ENCODE assay signal across 18 cellular contexts in the genomic region with DNA sequence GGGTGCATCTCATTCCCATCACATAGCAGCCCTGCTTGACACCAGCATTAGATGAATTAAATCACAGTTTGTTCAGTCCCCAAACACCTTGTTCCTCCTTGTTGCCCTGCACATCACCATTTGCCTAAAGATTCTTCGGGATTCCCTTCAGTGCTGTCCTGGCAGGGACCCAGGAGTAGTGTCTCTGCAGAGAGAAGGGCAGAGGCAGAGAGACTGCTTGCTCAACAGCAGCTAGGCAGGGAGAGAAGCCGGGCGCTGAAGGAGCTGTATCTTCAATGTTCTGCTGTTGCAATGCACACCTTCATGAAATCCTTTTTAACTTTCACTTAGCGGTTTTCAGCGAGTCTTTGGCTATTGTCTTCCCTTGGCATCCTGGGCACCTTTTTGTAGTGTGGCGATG.
DNase-seq lines count a peak whose midpoint lies in the region; ATAC-seq and TF ChIP-seq lines count a peak whose summit lies in the region.
"Had no signal": no experiment of that assay in that cellular context is flagged by ENCODE, and none has a peak within 500 bp of the region (broad histone marks: within the 10 kb centered on the region; RNA-seq: fewer than 3 reads in every experiment).

No MANE protein-coding gene starts in this region.

- no peak overlapping the region for H3K4me2 ChIP-seq in parathyroid adenoma (ENCODE audit: low read length)

- WGBS in right cardiac atrium: 72% methylated on average over 6 of the region's 6 CpGs

- no peaks in the 10 kb centered on the region for H3K36me3 Mint-ChIP-seq in WTC11

- H3K79me2 ChIP-seq in parathyroid adenoma: no peaks in the 10 kb centered on the region

- no peak overlapping the region for H3K9ac ChIP-seq in parathyroid adenoma

- ATAC-seq in right cardiac atrium: peak; percentile 9 to 30
- no peak for ATAC-seq in WTC11
- ATAC-seq: Panc1 had no signal

- H3K27ac ChIP-seq in right cardiac atrium (ENCODE audit: low read length) (peak overlapping the region; percentile 90), parathyroid adenoma (peak overlapping the region; percentile 6)
- H3K27ac ChIP-seq: SJCRH30 had no signal

- no peaks in the 10 kb centered on the region; the same call in 1 of the 2 replicates for H3K9me3 Mint-ChIP-seq in WTC11
- H3K9me3 Mint-ChIP-seq: CD4-positive, alpha-beta T cell had no signal

- H3K27ac Mint-ChIP-seq in WTC11: no peak overlapping the region
- H3K27ac Mint-ChIP-seq: CD4-positive, alpha-beta T cell had no signal

- peaks cover 17% of the 10 kb centered on the region for H3K4me1 Mint-ChIP-seq in WTC11

- H3K9me3 ChIP-seq in right cardiac atrium (ENCODE audit: control insufficient read depth, low read length) (no peaks in the 10 kb centered on the region), parathyroid adenoma (ENCODE audit: control insufficient read depth, low read length) (no peaks in the 10 kb centered on the region)
- H3K9me3 ChIP-seq: HAP-1, SJCRH30 had no signal

- no peaks in the 10 kb centered on the region for H3K27me3 ChIP-seq in right cardiac atrium (ENCODE audit: control insufficient read depth, insufficient read depth)
- H3K27me3 ChIP-seq in parathyroid adenoma (ENCODE audit: control insufficient read depth, insufficient read depth, low read length): no peaks in the 10 kb centered on the region
- H3K27me3 ChIP-seq: SJCRH30 had no signal

- CTCF ChIA-PET in WTC11 (lab: Charles Lee): interaction anchor here (0.6 kb wide), 1 partner anchor 14 kb away, joined by 3 read pairs; no protein-coding TSS in a partner anchor

- no peaks in the 10 kb centered on the region for H3K36me3 ChIP-seq in parathyroid adenoma (ENCODE audit: control insufficient read depth, insufficient read depth, low read length)
- H3K36me3 ChIP-seq: HAP-1, SJCRH30 had no signal

- H3K4me3 Mint-ChIP-seq in WTC11: no peak overlapping the region
- H3K4me3 Mint-ChIP-seq: CD4-positive, alpha-beta T cell had no signal

- H3K4me3 ChIP-seq in right cardiac atrium (ENCODE audit: low read length) (no peak overlapping the region), parathyroid adenoma (ENCODE audit: low read depth, low read length) (no peak overlapping the region)
- H3K4me3 ChIP-seq: HAP-1, SJCRH30 had no signal

- peaks cover 12% of the 10 kb centered on the region for H3K4me1 ChIP-seq in right cardiac atrium (ENCODE audit: control insufficient read depth, insufficient read depth, low read length)
- H3K4me1 ChIP-seq in parathyroid adenoma: peaks cover 21% of the 10 kb centered on the region
- H3K4me1 ChIP-seq: HAP-1, SJCRH30 had no signal

- TF ChIP-seq CTCF in parathyroid adenoma (IDR thresholded peaks at IDR 0.05) (no peak), WTC11 (IDR thresholded peaks at IDR 0.05) (no peak)

- DNase-seq in EH (ENCODE audit: low read depth) (peak; percentile 6), amniotic epithelial cell (ENCODE audit: low read depth) (peak; percentile 8), right cardiac atrium (peak in 1 of 3 donors; percentile 22), SKM-1 treated with dmso at 0.1 percent for 144 hours (lab: John Stamatoyannopoulos, UW; ENCODE audit: unreplicated experiment) (no peak), WTC11 (ENCODE audit: low spot score) (no peak), nucleus accumbens (lab: John Stamatoyannopoulos, UW) (no peak)
- DNase-seq: CD4-positive, alpha-beta T cell; KBM-7; NCI-H1092; NCI-H1436 treated with DMSO at 0.1 percent for 48 hours; NCI-H1930; NCI-H226; NCI-H510A treated with DMSO at 0.1 percent for 48 hours; NCI-H82; SJCRH30 had no signal

- H3K27me3 Mint-ChIP-seq in WTC11 (ENCODE audit: low read depth): no peaks in the 10 kb centered on the region
- H3K27me3 Mint-ChIP-seq: CD4-positive, alpha-beta T cell had no signal

- H2AFZ ChIP-seq in parathyroid adenoma: peak overlapping the region; percentile 20

- intact Hi-C loops in right cardiac atrium (cut with DNase I): no loop called here

- POLR2A ChIA-PET in WTC11 (lab: Charles Lee): no interaction called here

TF ChIP-seq in WTC11, 78 proteins besides CTCF, POLR2A, EP300 and RAD21:
- no peak for TF ChIP-seq ZNF416 (CRISPR knock-in tag; IDR thresholded peaks at IDR 0.05)

Comparison
In these comparisons a context has a peak if more than half of its experiments do, and no peak if none do; other contexts are left out.
1. DNase-seq: peak in EH (single experiment) and amniotic epithelial cell (single experiment); none in SKM-1 treated with dmso at 0.1 percent for 144 hours (single experiment), WTC11 (single experiment) and nucleus accumbens (0 of 56).